ENCODE assay signal across 2 cellular contexts in genomic region chr2:31200972-31201371, GRCh38.
A peak's percentile ranks its signal among the peaks of the same experiment; 100 is the strongest.
TF ChIP-seq lines count a peak whose summit lies in the region.

No MANE protein-coding gene starts in this region.

TF ChIP-seq in HepG2, 621 proteins besides CTCF, POLR2A, EP300 and RAD21:
- TF ChIP-seq HOXA9 (CRISPR knock-in tag; IDR thresholded peaks at IDR 0.05; ENCODE audit: borderline replicate concordance) (no peak), MNT (IDR thresholded peaks at IDR 0.05) (peak; percentile 96), ZNF746 (CRISPR knock-in tag; IDR thresholded peaks at IDR 0.05) (no peak), ZNF512B (CRISPR knock-in tag; IDR thresholded peaks at IDR 0.05; ENCODE audit: borderline replicate concordance) (no peak), KLF13 (CRISPR knock-in tag; IDR thresholded peaks at IDR 0.05) (no peak)
TF ChIP-seq in HepG2: peak in this region for 1.

TF ChIP-seq in H1, 55 proteins besides CTCF, POLR2A, EP300 and RAD21:
- no peak for TF ChIP-seq PHF8 (conservative IDR thresholded peaks at IDR 0.05; ENCODE audit: low read depth, low read length)
- no peak for TF ChIP-seq POLR2AphosphoS5 (IDR thresholded peaks at IDR 0.05; ENCODE audit: low read depth, low read length)
- no peak for TF ChIP-seq CHD7 (IDR thresholded peaks at IDR 0.05; ENCODE audit: insufficient replicate concordance, low read length)
- no peak for TF ChIP-seq MAFK (IDR thresholded peaks at IDR 0.05; ENCODE audit: low read depth, low read length)
- no peak for TF ChIP-seq ATF3 (IDR thresholded peaks at IDR 0.05; ENCODE audit: insufficient read depth, low read depth, low read length)
- TF ChIP-seq CTBP2 (IDR thresholded peaks at IDR 0.05; ENCODE audit: borderline replicate concordance, insufficient read depth, insufficient read length, low read length), result no peak
- no peak for TF ChIP-seq RFX5 (IDR thresholded peaks at IDR 0.05; ENCODE audit: borderline replicate concordance, low read depth, low read length)
- no peak for TF ChIP-seq HDAC2 (IDR thresholded peaks at IDR 0.05; ENCODE audit: borderline replicate concordance in 1 of 2, low read depth in 2 of 2, low read length in 2 of 2)
- no peak for TF ChIP-seq SUZ12 (IDR thresholded peaks at IDR 0.05; ENCODE audit: low read length)
- TF ChIP-seq ASH2L (IDR thresholded peaks at IDR 0.05; ENCODE audit: low read length), result no peak
- TF ChIP-seq EGR1 (IDR thresholded peaks at IDR 0.05; ENCODE audit: borderline replicate concordance, low read depth, low read length), result no peak
- TF ChIP-seq CHD2 (IDR thresholded peaks at IDR 0.05; ENCODE audit: low read length), result no peak
- TF ChIP-seq CBX8 (IDR thresholded peaks at IDR 0.05; ENCODE audit: borderline replicate concordance, low read depth, low read length), result no peak
- TF ChIP-seq SIX5 (IDR thresholded peaks at IDR 0.05; ENCODE audit: low read depth, low read length), result no peak
- no peak for TF ChIP-seq BACH1 (IDR thresholded peaks at IDR 0.05; ENCODE audit: low read length)
- TF ChIP-seq CHD1 (IDR thresholded peaks at IDR 0.05; ENCODE audit: low read depth, low read length), result no peak
